ENCODE assay signal across 2 cellular contexts in the genomic region with DNA sequence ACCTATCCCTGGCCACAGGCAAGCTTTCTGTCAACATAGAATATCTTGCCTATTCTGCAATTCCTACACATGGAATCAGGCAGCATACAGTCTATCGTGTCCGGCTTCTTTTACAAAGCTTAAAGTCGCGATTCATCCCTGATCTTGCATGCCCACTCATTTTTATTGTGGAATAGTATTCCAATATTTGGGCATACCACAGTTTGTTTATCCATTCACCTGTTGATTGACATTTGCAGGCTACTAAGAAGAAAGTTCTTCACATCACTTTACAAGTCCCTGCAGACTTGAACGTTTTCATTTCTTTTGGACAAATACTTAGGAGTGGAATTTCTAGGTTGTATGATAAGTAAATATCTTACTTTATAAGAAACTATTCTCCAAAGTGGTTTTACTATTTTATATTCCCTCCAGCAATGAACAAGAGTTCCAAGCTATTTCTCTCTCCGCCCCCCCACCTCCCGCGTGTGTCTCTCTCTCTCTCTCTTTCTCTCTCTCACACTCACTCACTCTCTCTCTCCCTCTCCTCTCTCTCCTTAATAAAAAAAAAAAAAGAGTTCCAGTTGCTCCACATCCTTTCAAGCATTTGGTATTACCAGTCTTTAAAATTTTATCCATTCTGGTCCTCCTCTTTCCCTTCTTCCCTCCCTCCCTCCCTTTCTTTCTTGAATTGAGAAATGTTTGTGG.
TF ChIP-seq lines count a peak whose summit lies in the region.

No MANE protein-coding gene starts in this region.

TF ChIP-seq in GM23338, 12 proteins besides CTCF, POLR2A, EP300 and RAD21 (continued from another document and continues in another):
- TF ChIP-seq, protein P1, sequence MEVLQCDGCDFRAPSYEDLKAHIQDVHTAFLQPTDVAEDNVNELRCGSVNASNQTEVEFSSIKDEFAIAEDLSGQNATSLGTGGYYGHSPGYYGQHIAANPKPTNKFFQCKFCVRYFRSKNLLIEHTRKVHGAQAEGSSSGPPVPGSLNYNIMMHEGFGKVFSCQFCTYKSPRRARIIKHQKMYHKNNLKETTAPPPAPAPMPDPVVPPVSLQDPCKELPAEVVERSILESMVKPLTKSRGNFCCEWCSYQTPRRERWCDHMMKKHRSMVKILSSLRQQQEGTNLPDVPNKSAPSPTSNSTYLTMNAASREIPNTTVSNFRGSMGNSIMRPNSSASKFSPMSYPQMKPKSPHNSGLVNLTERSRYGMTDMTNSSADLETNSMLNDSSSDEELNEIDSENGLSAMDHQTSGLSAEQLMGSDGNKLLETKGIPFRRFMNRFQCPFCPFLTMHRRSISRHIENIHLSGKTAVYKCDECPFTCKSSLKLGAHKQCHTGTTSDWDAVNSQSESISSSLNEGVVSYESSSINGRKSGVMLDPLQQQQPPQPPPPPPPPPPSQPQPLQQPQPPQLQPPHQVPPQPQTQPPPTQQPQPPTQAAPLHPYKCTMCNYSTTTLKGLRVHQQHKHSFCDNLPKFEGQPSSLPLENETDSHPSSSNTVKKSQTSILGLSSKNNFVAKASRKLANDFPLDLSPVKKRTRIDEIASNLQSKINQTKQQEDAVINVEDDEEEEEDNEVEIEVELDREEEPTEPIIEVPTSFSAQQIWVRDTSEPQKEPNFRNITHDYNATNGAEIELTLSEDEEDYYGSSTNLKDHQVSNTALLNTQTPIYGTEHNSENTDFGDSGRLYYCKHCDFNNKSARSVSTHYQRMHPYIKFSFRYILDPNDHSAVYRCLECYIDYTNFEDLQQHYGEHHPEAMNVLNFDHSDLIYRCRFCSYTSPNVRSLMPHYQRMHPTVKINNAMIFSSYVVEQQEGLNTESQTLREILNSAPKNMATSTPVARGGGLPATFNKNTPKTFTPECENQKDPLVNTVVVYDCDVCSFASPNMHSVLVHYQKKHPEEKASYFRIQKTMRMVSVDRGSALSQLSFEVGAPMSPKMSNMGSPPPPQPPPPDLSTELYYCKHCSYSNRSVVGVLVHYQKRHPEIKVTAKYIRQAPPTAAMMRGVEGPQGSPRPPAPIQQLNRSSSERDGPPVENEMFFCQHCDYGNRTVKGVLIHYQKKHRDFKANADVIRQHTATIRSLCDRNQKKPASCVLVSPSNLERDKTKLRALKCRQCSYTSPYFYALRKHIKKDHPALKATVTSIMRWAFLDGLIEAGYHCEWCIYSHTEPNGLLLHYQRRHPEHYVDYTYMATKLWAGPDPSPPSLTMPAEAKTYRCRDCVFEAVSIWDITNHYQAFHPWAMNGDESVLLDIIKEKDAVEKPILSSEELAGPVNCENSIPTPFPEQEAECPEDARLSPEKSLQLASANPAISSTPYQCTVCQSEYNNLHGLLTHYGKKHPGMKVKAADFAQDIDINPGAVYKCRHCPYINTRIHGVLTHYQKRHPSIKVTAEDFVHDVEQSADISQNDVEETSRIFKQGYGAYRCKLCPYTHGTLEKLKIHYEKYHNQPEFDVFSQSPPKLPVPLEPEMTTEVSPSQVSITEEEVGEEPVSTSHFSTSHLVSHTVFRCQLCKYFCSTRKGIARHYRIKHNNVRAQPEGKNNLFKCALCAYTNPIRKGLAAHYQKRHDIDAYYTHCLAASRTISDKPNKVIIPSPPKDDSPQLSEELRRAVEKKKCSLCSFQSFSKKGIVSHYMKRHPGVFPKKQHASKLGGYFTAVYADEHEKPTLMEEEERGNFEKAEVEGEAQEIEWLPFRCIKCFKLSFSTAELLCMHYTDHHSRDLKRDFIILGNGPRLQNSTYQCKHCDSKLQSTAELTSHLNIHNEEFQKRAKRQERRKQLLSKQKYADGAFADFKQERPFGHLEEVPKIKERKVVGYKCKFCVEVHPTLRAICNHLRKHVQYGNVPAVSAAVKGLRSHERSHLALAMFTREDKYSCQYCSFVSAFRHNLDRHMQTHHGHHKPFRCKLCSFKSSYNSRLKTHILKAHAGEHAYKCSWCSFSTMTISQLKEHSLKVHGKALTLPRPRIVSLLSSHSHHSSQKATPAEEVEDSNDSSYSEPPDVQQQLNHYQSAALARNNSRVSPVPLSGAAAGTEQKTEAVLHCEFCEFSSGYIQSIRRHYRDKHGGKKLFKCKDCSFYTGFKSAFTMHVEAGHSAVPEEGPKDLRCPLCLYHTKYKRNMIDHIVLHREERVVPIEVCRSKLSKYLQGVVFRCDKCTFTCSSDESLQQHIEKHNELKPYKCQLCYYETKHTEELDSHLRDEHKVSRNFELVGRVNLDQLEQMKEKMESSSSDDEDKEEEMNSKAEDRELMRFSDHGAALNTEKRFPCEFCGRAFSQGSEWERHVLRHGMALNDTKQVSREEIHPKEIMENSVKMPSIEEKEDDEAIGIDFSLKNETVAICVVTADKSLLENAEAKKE (CRISPR knock-in tag; IDR thresholded peaks at IDR 0.05) = no peak
- TF ChIP-seq, protein P2, sequence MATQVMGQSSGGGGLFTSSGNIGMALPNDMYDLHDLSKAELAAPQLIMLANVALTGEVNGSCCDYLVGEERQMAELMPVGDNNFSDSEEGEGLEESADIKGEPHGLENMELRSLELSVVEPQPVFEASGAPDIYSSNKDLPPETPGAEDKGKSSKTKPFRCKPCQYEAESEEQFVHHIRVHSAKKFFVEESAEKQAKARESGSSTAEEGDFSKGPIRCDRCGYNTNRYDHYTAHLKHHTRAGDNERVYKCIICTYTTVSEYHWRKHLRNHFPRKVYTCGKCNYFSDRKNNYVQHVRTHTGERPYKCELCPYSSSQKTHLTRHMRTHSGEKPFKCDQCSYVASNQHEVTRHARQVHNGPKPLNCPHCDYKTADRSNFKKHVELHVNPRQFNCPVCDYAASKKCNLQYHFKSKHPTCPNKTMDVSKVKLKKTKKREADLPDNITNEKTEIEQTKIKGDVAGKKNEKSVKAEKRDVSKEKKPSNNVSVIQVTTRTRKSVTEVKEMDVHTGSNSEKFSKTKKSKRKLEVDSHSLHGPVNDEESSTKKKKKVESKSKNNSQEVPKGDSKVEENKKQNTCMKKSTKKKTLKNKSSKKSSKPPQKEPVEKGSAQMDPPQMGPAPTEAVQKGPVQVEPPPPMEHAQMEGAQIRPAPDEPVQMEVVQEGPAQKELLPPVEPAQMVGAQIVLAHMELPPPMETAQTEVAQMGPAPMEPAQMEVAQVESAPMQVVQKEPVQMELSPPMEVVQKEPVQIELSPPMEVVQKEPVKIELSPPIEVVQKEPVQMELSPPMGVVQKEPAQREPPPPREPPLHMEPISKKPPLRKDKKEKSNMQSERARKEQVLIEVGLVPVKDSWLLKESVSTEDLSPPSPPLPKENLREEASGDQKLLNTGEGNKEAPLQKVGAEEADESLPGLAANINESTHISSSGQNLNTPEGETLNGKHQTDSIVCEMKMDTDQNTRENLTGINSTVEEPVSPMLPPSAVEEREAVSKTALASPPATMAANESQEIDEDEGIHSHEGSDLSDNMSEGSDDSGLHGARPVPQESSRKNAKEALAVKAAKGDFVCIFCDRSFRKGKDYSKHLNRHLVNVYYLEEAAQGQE (IDR thresholded peaks at IDR 0.05; ENCODE audit: unreplicated experiment) = no peak
- TF ChIP-seq, protein P3, sequence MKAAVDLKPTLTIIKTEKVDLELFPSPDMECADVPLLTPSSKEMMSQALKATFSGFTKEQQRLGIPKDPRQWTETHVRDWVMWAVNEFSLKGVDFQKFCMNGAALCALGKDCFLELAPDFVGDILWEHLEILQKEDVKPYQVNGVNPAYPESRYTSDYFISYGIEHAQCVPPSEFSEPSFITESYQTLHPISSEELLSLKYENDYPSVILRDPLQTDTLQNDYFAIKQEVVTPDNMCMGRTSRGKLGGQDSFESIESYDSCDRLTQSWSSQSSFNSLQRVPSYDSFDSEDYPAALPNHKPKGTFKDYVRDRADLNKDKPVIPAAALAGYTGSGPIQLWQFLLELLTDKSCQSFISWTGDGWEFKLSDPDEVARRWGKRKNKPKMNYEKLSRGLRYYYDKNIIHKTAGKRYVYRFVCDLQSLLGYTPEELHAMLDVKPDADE (IDR thresholded peaks at IDR 0.05) = no peak
- TF ChIP-seq JUNB (IDR thresholded peaks at IDR 0.05; ENCODE audit: unreplicated experiment) = no peak
- TF ChIP-seq ZNF114 (CRISPR knock-in tag; IDR thresholded peaks at IDR 0.05) = no peak
- TF ChIP-seq EZH2 (IDR thresholded peaks at IDR 0.05; ENCODE audit: low read depth, unreplicated experiment) = no peak
- no peak for TF ChIP-seq EZH2phosphoT487 (IDR thresholded peaks at IDR 0.05; ENCODE audit: unreplicated experiment)
- no peak for TF ChIP-seq NANOG (IDR thresholded peaks at IDR 0.05; ENCODE audit: borderline replicate concordance)

TF ChIP-seq in SK-N-SH, 30 proteins besides CTCF, POLR2A, EP300 and RAD21 (continued from another document):
- TF ChIP-seq, protein P4, sequence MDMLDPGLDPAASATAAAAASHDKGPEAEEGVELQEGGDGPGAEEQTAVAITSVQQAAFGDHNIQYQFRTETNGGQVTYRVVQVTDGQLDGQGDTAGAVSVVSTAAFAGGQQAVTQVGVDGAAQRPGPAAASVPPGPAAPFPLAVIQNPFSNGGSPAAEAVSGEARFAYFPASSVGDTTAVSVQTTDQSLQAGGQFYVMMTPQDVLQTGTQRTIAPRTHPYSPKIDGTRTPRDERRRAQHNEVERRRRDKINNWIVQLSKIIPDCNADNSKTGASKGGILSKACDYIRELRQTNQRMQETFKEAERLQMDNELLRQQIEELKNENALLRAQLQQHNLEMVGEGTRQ (IDR thresholded peaks at IDR 0.05; ENCODE audit: borderline replicate concordance, low read depth, low read length) = no peak
